Comparison of ENCODE assay signal across 9 cellular contexts in the genomic region with DNA sequence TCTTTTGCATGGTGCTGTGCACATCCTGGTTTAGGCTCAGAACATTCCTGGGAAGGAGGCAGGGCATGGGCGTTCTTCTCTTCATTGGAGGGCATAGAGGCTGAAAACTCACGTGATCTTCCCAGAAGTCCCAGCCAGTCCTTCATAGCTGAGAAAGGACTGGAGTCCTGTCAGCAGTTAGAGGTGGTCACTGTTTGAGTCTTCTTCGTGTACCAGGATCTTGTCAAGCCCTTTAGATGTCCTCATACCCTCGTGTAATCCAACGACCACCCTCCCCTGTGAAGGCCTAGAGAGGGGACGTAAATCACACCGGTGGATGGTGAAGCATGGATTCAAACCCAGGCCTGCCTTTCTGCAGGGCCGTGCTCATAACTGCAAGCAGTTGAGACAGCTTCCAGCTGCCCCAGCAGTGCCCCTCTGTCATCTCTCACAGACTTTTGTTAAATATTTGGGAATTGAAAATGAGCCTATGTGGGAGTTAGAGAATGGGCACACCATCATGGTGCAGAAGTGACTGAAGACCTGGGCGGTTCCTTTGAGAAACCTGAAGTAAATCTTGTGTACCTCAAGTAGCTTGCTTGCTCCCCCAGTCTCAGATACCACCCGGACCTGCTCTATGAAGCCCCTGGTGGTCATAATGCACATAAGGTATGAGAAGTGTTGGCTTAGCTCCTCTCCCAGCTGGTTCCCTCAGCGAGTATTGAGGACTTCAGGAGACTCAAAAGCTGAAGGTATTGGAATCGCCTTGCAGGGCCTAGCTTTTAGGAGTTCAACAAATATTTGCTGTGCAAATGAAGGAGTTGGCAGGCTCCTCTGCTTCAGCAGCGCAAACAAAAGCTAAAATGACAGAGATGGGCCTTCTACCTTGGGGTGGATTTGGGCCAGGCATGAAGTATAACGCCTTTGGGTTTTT. TPM values are rescaled to one million over a fixed set of nuclear protein-coding genes. Genes with fewer than 3 reads are reported as not detected.
A peak's percentile ranks its signal among the peaks of the same experiment; 100 is the strongest.
DNase-seq lines count a peak whose midpoint lies in the region; ATAC-seq and TF ChIP-seq lines count a peak whose summit lies in the region.
"Had no signal": no experiment of that assay in that cellular context is flagged by ENCODE, and none has a peak within 500 bp of the region (broad histone marks: within the 10 kb centered on the region; RNA-seq: fewer than 3 reads in every experiment).

No MANE protein-coding gene starts in this region.

- peaks cover 41% of the 10 kb centered on the region for H3K4me1 Mint-ChIP-seq in activated T-cell treated with anti-CD3 and anti-CD28 coated beads, Interleukin-2, amount 50 U/mL, for 24 hours (ENCODE audit: low read depth)

- H3K4me1 ChIP-seq in BE2C (no peaks in the 10 kb centered on the region), skeletal muscle tissue (ENCODE audit: control insufficient read depth in 3 of 3, insufficient read depth in 3 of 3, low read length in 3 of 3) (peaks cover 6 to 15% (median 10%) of the 10 kb centered on the region in 3 donors)

- H3K9me3 Mint-ChIP-seq in activated T-cell treated with anti-CD3 and anti-CD28 coated beads, Interleukin-2, amount 50 U/mL, for 24 hours, result peaks cover 9% of the 10 kb centered on the region

- peaks cover 11% of the 10 kb centered on the region for H3K27me3 Mint-ChIP-seq in activated T-cell treated with anti-CD3 and anti-CD28 coated beads, Interleukin-2, amount 50 U/mL, for 24 hours

- no peak overlapping the region for H3K27ac ChIP-seq in skeletal muscle tissue (ENCODE audit: low read depth, low read length)
- H3K27ac ChIP-seq: HL-60 had no signal

- H3K9me3 ChIP-seq in BE2C (no peaks in the 10 kb centered on the region), skeletal muscle tissue (ENCODE audit: control insufficient read depth in 3 of 3, low read length in 3 of 3) (no peaks in the 10 kb centered on the region)

- H3K9ac ChIP-seq in skeletal muscle tissue (ENCODE audit: low read depth in 1 of 3, low read length in 3 of 3), result peak overlapping the region in 1 of 3 donors; percentile 72

- no peaks in the 10 kb centered on the region for H3K36me3 Mint-ChIP-seq in activated T-cell treated with anti-CD3 and anti-CD28 coated beads, Interleukin-2, amount 50 U/mL, for 24 hours (ENCODE audit: low read depth)

- TF ChIP-seq CTCF in BE2C (IDR thresholded peaks at IDR 0.05; ENCODE audit: low read depth, low read length) (peak; percentile 50), omental fat pad (IDR thresholded peaks at IDR 0.05) (no peak)

- ATAC-seq in GM19395 (IDR thresholded peaks at IDR 0.05; ENCODE audit: unreplicated experiment) (peak; percentile 78), GM19467 (IDR thresholded peaks at IDR 0.05; ENCODE audit: unreplicated experiment) (no peak), omental fat pad (ENCODE audit: low FRiP score) (no peak)

- no peak overlapping the region for H3K27ac Mint-ChIP-seq in activated T-cell treated with anti-CD3 and anti-CD28 coated beads, Interleukin-2, amount 50 U/mL, for 24 hours

- H3K36me3 ChIP-seq in BE2C (no peaks in the 10 kb centered on the region), skeletal muscle tissue (ENCODE audit: control insufficient read depth in 3 of 3, insufficient read depth in 3 of 3, low read length in 3 of 3) (no peaks in the 10 kb centered on the region)

- peak; percentile 21 for DNase-seq in BE2C
- peak; percentile 77 for DNase-seq in NCI-H748 (lab: John Stamatoyannopoulos, UW; ENCODE audit: unreplicated experiment)
- DNase-seq in activated T-cell treated with anti-CD3 and anti-CD28 coated beads, Interleukin-2, amount 50 U/mL, for 24 hours, result peak; percentile 48
- DNase-seq in germinal center (ENCODE audit: low spot score), result peak; percentile 76
- no peak for DNase-seq in omental fat pad (ENCODE audit: low spot score)

- H3K4me3 Mint-ChIP-seq in activated T-cell treated with anti-CD3 and anti-CD28 coated beads, Interleukin-2, amount 50 U/mL, for 24 hours, result peak overlapping the region; percentile 82

- H3K4me3 ChIP-seq in BE2C (ENCODE audit: low read depth, low read length) (no peak overlapping the region), skeletal muscle tissue (ENCODE audit: low read length in 3 of 3) (peak overlapping the region; percentile 68 to 74 (median 70))

- H3K27me3 ChIP-seq in BE2C (peaks cover 22% of the 10 kb centered on the region), skeletal muscle tissue (ENCODE audit: control insufficient read depth in 3 of 3, insufficient read depth in 3 of 3, low read length in 3 of 3) (peaks cover 0 to 19% (median 19%) of the 10 kb centered on the region in 3 donors)

RNA-seq across cellular contexts. Expression of gene CMTM8, which starts 1.4 kb away (rescaled TPM):
- not detected for polyA plus RNA-seq in BE2C (2012; ENCODE audit: insufficient read depth, insufficient read length, low read depth)
- total RNA-seq in skeletal muscle tissue (not detected), omental fat pad (10 to 100 TPM in 1 of 4 donors, 1 to 10 TPM in 3; 4.8 to 18.3 (median 5.2) TPM)
